8 cellular contexts compared by ENCODE assay signal in the genomic region with DNA sequence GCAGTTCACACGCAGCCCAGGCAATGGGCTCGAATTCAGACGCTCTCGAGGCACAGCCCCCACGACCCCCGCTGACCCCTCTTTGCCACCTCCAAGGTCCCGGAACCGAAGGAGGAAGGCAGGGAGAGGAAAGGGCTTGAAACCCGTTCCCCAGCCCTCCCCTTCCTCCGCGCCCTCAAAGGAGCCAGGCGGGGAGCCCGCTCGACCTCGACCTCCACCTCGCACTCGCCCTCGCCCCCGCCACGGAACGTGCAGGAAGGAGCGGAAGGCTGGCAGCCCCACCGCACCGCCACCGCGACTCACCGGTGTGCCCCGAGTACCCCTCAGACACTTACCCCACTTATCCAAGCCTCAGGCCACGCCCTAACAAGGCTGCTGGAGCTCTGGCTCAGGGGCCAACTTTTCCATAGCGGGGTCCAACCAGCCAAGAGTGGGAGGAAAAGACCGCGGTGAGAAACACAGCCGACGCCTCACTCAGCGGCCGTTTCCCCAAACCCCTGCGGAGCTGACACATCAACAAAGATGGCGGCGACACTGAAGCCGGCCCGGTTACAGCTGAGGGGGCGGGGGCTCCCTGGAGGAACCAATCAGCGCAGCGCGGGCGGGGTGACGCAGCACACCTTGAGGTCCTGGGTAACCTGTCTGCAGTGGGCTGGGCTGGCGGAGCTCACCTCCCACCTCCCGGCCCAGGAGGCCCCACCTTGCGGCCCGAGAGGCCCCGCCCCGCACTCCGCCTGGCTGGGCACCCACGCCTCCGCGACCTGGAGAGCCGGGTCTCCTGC. TPM values are rescaled to one million over a fixed set of nuclear protein-coding genes. Genes with fewer than 3 reads are reported as not detected.
DNase-seq lines count a peak whose midpoint lies in the region; ATAC-seq and TF ChIP-seq lines count a peak whose summit lies in the region.

Gene CCDC186, minus strand, starts transcription at position 524 of the 782 bp plus-strand sequence. CDS start 10,935 bp downstream, outside the sequence.

- H3K79me2 ChIP-seq in OCI-LY3 (ENCODE audit: low read length), result peaks cover 20% of the 10 kb centered on the region

- peak; percentile 93 for DNase-seq in DMS 273 (lab: John Stamatoyannopoulos, UW; ENCODE audit: unreplicated experiment)
- DNase-seq in activated T-cell treated with anti-CD3 and anti-CD28 coated beads for 4 hours, result peak; percentile 97
- peak; percentile 79 for DNase-seq in epidermal melanocyte (ENCODE audit: insufficient read length, low spot score)
- DNase-seq in middle frontal gyrus (ENCODE audit: extremely low spot score, low spot score), result peak; percentile 75
- peak; percentile 94 to 98 for DNase-seq in stimulated activated CD8-positive, alpha-beta memory T cell treated with anti-CD3 and anti-CD28 coated beads, Interleukin-2, amount 100 ng/mL, for 48 hours (ENCODE audit: low read depth in 2 of 2)

- WGBS in HUES64, result under 1% methylated on average over 58 of the region's 58 CpGs

- peaks cover 9% of the 10 kb centered on the region; the same call in 1 of the 2 replicates for H3K36me3 ChIP-seq in HUES64 (ENCODE audit: insufficient read depth, low read length)
- peaks cover under 1% of the 10 kb centered on the region for H3K36me3 ChIP-seq in OCI-LY3 (replicated peaks; ENCODE audit: low read depth, low read length)

- H3K4me1 ChIP-seq in HUES64 (ENCODE audit: insufficient read depth, low read length), result peaks cover 16% of the 10 kb centered on the region
- peaks cover 13% of the 10 kb centered on the region; the same call in 1 of the 2 replicates for H3K4me1 ChIP-seq in OCI-LY3 (ENCODE audit: low read length)

- H3K9ac ChIP-seq in HUES64 (ENCODE audit: low read depth, low read length) (peak within 1 kb of the TSS; percentile 75), OCI-LY3 (ENCODE audit: low read length) (peak within 1 kb of the TSS; percentile 92)

- H3K9me3 ChIP-seq in HUES64 (ENCODE audit: insufficient read depth, low read depth, low read length) (peaks cover 7% of the 10 kb centered on the region; the same call in 1 of the 2 replicates), OCI-LY3 (ENCODE audit: insufficient read depth, low read length) (peaks cover 4% of the 10 kb centered on the region; the same call in 1 of the 2 replicates)

- H3K27me3 ChIP-seq in HUES64 (ENCODE audit: insufficient read depth, low read length), result peaks cover 12% of the 10 kb centered on the region; the same call in 1 of the 2 replicates
- peaks cover 10% of the 10 kb centered on the region; the same call in 1 of the 2 replicates for H3K27me3 ChIP-seq in OCI-LY3 (ENCODE audit: low read depth, low read length)

- H3K27ac ChIP-seq in HUES64 (ENCODE audit: low read depth, low read length) (peak within 1 kb of the TSS; percentile 93), OCI-LY3 (ENCODE audit: low read length) (peak within 1 kb of the TSS; percentile 43)

- H2AFZ ChIP-seq in OCI-LY3 (ENCODE audit: low read depth, low read length), result peak within 1 kb of the TSS; percentile 96

- TF ChIP-seq CTCF in OCI-LY3 (IDR thresholded peaks at IDR 0.05; ENCODE audit: low read depth, low read length), result no peak

- ATAC-seq in GM21515 (IDR thresholded peaks at IDR 0.05; ENCODE audit: unreplicated experiment), result peak; percentile 99

- H3K4me3 ChIP-seq in HUES64 (ENCODE audit: low read length), result peak within 1 kb of the TSS; percentile 86
- peak within 1 kb of the TSS; percentile 99 for H3K4me3 ChIP-seq in OCI-LY3 (ENCODE audit: low read length)

- H4K20me1 ChIP-seq in OCI-LY3 (ENCODE audit: insufficient read depth, low read length), result no peaks in the 10 kb centered on the region

- H3K4me2 ChIP-seq in OCI-LY3 (ENCODE audit: low read length), result peak within 1 kb of the TSS; percentile 99

RNA-seq across cellular contexts. Expression of gene CCDC186, which starts in this region (rescaled TPM):
- polyA plus RNA-seq in HUES64 (2013, experiment 1 of 2), result 7.2 TPM
- 8.4 TPM for polyA plus RNA-seq in HUES64 (2013, experiment 2 of 2)

Comparison
In these comparisons a context has a peak if more than half of its experiments do, and no peak if none do; other contexts are left out.
1. Peak in every context shown above with its lines: DNase-seq, ATAC-seq, H3K4me3 ChIP-seq and H3K27ac ChIP-seq.